In the genomic region with DNA sequence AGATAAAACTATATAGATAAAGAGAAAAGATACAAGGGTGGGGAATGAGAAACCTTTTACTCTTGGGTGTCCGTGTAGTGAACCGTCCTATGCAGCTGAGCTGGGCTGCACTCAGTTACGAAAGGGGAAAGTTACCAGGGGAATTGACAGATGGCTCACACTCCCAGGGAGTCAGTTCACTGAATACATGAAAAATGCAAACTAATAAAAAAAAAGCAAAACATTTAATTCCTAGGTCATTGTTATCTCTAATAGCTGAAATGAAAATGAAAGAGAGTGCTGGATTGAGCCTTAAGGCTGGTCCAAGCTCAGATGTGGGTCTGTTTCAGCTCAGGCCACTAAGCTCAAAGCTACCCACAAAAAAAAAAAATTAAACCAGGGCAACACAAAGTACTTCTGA, we compare ENCODE assay signal across 18 cellular contexts.
DNase-seq lines count a peak whose midpoint lies in the region; ATAC-seq and TF ChIP-seq lines count a peak whose summit lies in the region.
"Had no signal": no experiment of that assay in that cellular context is flagged by ENCODE, and none has a peak within 500 bp of the region (broad histone marks: within the 10 kb centered on the region; RNA-seq: fewer than 3 reads in every experiment).

No MANE protein-coding gene starts in this region.

- TF ChIP-seq CTCF in NB4 (IDR thresholded peaks at IDR 0.05; ENCODE audit: low read depth, low read length) (no peak), nephron (IDR thresholded peaks at IDR 0.05; ENCODE audit: unreplicated experiment in 3 of 3) (no peak), osteocyte (IDR thresholded peaks at IDR 0.05) (no peak)

- H3K27me3 Mint-ChIP-seq in nephron (ENCODE audit: low read depth) (no peaks in the 10 kb centered on the region), osteocyte (ENCODE audit: unreplicated experiment) (no peaks in the 10 kb centered on the region)

- peaks cover 33% of the 10 kb centered on the region for H3K4me1 Mint-ChIP-seq in nephron
- H3K4me1 Mint-ChIP-seq in osteocyte (ENCODE audit: unreplicated experiment) = peaks cover 17% of the 10 kb centered on the region
- H3K4me1 Mint-ChIP-seq: neural crest cell; stimulated activated naive B cell treated with anti-CD40 and anti-IgM and Interleukin-4, amounts not matched to agents 10 μg/mL and 1 μg/mL and 100 μg/mL, for 72 hours had no signal

- no peak for TF ChIP-seq POLR2A in NB4 (IDR thresholded peaks at IDR 0.05; ENCODE audit: extremely low read depth, insufficient read length)

- peak overlapping the region in 2 of 3 experiments; percentile 45 to 77 for H3K27ac Mint-ChIP-seq in nephron
- H3K27ac Mint-ChIP-seq in osteocyte (ENCODE audit: unreplicated experiment) = no peak overlapping the region
- H3K27ac Mint-ChIP-seq: activated naive CD4-positive, alpha-beta T cell treated with anti-CD3 and anti-CD28 coated beads, Interleukin-2, amount 50 U/mL, for 72 hours; stimulated activated naive B cell treated with anti-CD40 and anti-IgM and Interleukin-4, amounts not matched to agents 10 μg/mL and 1 μg/mL and 100 μg/mL, for 72 hours; T-helper 1 cell treated with Interleukin-12 subunit alpha and Interleukin-12 subunit beta and Interleukin-4 antibody, amounts not matched to agents 30 μg/mL and 1 μg/mL, for 36 hours had no signal

- DNase-seq in NB4 (ENCODE audit: low read depth) (peak; percentile 80), osteocyte (ENCODE audit: extremely low spot score, unreplicated experiment) (no peak)
- no peak for DNase-seq in activated effector memory CD4-positive, alpha-beta T cell treated with Interleukin-2 at 50 U/mL for 16 hours
- DNase-seq in activated effector memory CD4-positive, alpha-beta T cell treated with anti-CD3 and anti-CD28 coated beads, Interleukin-2, amount 50 U/mL, for 16 hours = no peak
- DNase-seq: BE2C; NCI-H2107; stimulated activated naive B cell treated with anti-CD40 and anti-IgM and Interleukin-4, amounts not matched to agents 10 μg/mL and 1 μg/mL and 100 μg/mL, for 72 hours; upper lobe of right lung had no signal

- H3K9me3 Mint-ChIP-seq in nephron (no peaks in the 10 kb centered on the region), osteocyte (ENCODE audit: unreplicated experiment) (peaks cover 8% of the 10 kb centered on the region)
- H3K9me3 Mint-ChIP-seq: activated naive CD4-positive, alpha-beta T cell treated with anti-CD3 and anti-CD28 coated beads, Interleukin-2, amount 50 U/mL, for 72 hours; neural crest cell; stimulated activated naive B cell treated with anti-CD40 and anti-IgM and Interleukin-4, amounts not matched to agents 10 μg/mL and 1 μg/mL and 100 μg/mL, for 72 hours; T-helper 1 cell treated with Interleukin-12 subunit alpha and Interleukin-12 subunit beta and Interleukin-4 antibody, amounts not matched to agents 30 μg/mL and 1 μg/mL, for 36 hours had no signal

- H3K4me3 Mint-ChIP-seq in nephron = peak overlapping the region in 1 of 3 experiments; percentile 13
- H3K4me3 Mint-ChIP-seq in osteocyte (ENCODE audit: unreplicated experiment) = no peak overlapping the region
- H3K4me3 Mint-ChIP-seq: neural crest cell; stimulated activated naive B cell treated with anti-CD40 and anti-IgM and Interleukin-4, amounts not matched to agents 10 μg/mL and 1 μg/mL and 100 μg/mL, for 72 hours; T-helper 1 cell treated with Interleukin-12 subunit alpha and Interleukin-12 subunit beta and Interleukin-4 antibody, amounts not matched to agents 30 μg/mL and 1 μg/mL, for 36 hours had no signal

- ATAC-seq in GM18498 (IDR thresholded peaks at IDR 0.05; ENCODE audit: unreplicated experiment) (peak; percentile 48), HG02798 (IDR thresholded peaks at IDR 0.05; ENCODE audit: poor library complexity, unreplicated experiment) (peak; percentile 49)
- ATAC-seq: activated CD4-positive, CD25-positive, alpha-beta regulatory T cell treated with anti-CD3 and anti-CD28 coated beads, Interleukin-2, amount 50 U/mL, for 24 hours; activated naive CD4-positive, alpha-beta T cell treated with anti-CD3 and anti-CD28 coated beads, Interleukin-2, amount 50 U/mL, for 72 hours; gastroesophageal sphincter; HCT116; stimulated activated naive B cell treated with anti-CD40 and anti-IgM and Interleukin-4, amounts not matched to agents 10 μg/mL and 1 μg/mL and 100 μg/mL, for 72 hours; upper lobe of right lung had no signal

- H3K36me3 Mint-ChIP-seq in nephron (ENCODE audit: low read depth) = no peaks in the 10 kb centered on the region
- no peaks in the 10 kb centered on the region for H3K36me3 Mint-ChIP-seq in osteocyte (ENCODE audit: unreplicated experiment)
- H3K36me3 Mint-ChIP-seq: activated naive CD4-positive, alpha-beta T cell treated with anti-CD3 and anti-CD28 coated beads, Interleukin-2, amount 50 U/mL, for 72 hours; stimulated activated naive B cell treated with anti-CD40 and anti-IgM and Interleukin-4, amounts not matched to agents 10 μg/mL and 1 μg/mL and 100 μg/mL, for 72 hours had no signal

- peak overlapping the region; percentile 27 for H3K4me3 ChIP-seq in NB4 (ENCODE audit: low read depth, low read length)
- H3K4me3 ChIP-seq: cardiac muscle cell, gastroesophageal sphincter, upper lobe of right lung had no signal
